ENCODE assay signal across 1 cellular context in the genomic region with DNA sequence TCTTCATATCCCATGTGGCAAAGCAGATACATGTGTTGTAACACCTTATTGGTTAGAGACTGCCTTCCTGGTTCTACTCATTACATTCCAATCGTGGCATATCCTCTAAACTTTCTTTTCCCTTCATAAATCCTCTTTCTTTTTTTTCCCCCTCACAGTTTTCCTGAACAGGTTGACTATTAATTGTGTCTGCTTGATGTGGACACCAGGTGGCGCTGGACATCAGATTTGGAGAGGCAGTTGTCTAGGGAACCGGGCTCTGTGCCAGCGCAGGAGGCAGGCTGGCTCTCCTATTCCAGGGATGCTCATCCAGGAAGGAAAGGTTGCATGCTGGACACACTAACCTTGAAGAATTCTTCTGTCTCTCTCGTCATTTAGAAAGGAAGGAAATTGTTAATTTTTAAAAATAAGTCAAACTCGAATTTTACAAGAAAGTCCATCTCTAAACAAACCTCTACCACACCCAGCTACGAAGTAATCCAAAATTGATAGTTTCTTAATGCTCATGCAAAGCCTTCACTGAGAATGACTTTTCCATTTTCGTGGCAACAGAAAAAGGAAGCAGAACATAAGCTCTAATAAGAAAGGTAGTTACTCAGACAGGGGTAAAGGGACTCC.
TF ChIP-seq lines count a peak whose summit lies in the region.

No MANE protein-coding gene starts in this region.

TF ChIP-seq in K562, 482 proteins besides CTCF, POLR2A, EP300 and RAD21 (continued from another document):
- TF ChIP-seq POLR2AphosphoS5 (IDR thresholded peaks at IDR 0.05; ENCODE audit: control insufficient read depth, insufficient read depth, low read depth, low read length) (peak; percentile 42; the same call in 1 of the 2 replicates), ZKSCAN1 (IDR thresholded peaks at IDR 0.05; ENCODE audit: low read depth, low read length) (no peak), KAT8 (IDR thresholded peaks at IDR 0.05; ENCODE audit: low read depth) (no peak), HSF4 (CRISPR knock-in tag; IDR thresholded peaks at IDR 0.05; ENCODE audit: borderline replicate concordance) (no peak), CREBBP (IDR thresholded peaks at IDR 0.05; ENCODE audit: low read depth, low read length) (peak; percentile 57), TEAD2 (tag; IDR thresholded peaks at IDR 0.05) (no peak), RFX1 (IDR thresholded peaks at IDR 0.05) (peak; percentile 96), ESRRB (CRISPR knock-in tag; IDR thresholded peaks at IDR 0.05; ENCODE audit: borderline replicate concordance) (no peak), JUND (IDR thresholded peaks at IDR 0.05; ENCODE audit: borderline replicate concordance, low read depth, low read length) (0 out of 2 replicates have a peak, but pooled peaks have one; percentile 3), JUND (tag; IDR thresholded peaks at IDR 0.05; ENCODE audit: borderline replicate concordance, low read depth, low read length) (no peak), RCOR1 (IDR thresholded peaks at IDR 0.05; ENCODE audit: borderline replicate concordance in 1 of 2, low read depth in 2 of 2, low read length in 2 of 2) (peak; percentile 54 to 97; a peak in 3 of 4 replicates), HDAC2 (IDR thresholded peaks at IDR 0.05) (peak; percentile 54; the same call in 1 of the 2 replicates), BMI1 (IDR thresholded peaks at IDR 0.05; ENCODE audit: low read length) (peak; percentile 84), SMC3 (conservative IDR thresholded peaks at IDR 0.05; ENCODE audit: insufficient read depth, low read depth, low read length) (peak; percentile 84), MXI1 (IDR thresholded peaks at IDR 0.05; ENCODE audit: low read depth, low read length) (peak; percentile 82), NFIC (IDR thresholded peaks at IDR 0.05) (peak; percentile 99), NFIX (CRISPR knock-in tag; IDR thresholded peaks at IDR 0.05; ENCODE audit: low read depth) (peak; percentile 61; the same call in 1 of the 2 replicates), ARNT (IDR thresholded peaks at IDR 0.05) (no peak), RBM39 (optimal IDR thresholded peaks at IDR 0.05; ENCODE audit: low read depth, low read length) (peak; percentile 60)
- TF ChIP-seq, protein P1, sequence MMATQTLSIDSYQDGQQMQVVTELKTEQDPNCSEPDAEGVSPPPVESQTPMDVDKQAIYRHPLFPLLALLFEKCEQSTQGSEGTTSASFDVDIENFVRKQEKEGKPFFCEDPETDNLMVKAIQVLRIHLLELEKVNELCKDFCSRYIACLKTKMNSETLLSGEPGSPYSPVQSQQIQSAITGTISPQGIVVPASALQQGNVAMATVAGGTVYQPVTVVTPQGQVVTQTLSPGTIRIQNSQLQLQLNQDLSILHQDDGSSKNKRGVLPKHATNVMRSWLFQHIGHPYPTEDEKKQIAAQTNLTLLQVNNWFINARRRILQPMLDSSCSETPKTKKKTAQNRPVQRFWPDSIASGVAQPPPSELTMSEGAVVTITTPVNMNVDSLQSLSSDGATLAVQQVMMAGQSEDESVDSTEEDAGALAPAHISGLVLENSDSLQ (IDR thresholded peaks at IDR 0.05) = peak; percentile 29; the same call in 1 of the 2 replicates
- TF ChIP-seq, protein P2, sequence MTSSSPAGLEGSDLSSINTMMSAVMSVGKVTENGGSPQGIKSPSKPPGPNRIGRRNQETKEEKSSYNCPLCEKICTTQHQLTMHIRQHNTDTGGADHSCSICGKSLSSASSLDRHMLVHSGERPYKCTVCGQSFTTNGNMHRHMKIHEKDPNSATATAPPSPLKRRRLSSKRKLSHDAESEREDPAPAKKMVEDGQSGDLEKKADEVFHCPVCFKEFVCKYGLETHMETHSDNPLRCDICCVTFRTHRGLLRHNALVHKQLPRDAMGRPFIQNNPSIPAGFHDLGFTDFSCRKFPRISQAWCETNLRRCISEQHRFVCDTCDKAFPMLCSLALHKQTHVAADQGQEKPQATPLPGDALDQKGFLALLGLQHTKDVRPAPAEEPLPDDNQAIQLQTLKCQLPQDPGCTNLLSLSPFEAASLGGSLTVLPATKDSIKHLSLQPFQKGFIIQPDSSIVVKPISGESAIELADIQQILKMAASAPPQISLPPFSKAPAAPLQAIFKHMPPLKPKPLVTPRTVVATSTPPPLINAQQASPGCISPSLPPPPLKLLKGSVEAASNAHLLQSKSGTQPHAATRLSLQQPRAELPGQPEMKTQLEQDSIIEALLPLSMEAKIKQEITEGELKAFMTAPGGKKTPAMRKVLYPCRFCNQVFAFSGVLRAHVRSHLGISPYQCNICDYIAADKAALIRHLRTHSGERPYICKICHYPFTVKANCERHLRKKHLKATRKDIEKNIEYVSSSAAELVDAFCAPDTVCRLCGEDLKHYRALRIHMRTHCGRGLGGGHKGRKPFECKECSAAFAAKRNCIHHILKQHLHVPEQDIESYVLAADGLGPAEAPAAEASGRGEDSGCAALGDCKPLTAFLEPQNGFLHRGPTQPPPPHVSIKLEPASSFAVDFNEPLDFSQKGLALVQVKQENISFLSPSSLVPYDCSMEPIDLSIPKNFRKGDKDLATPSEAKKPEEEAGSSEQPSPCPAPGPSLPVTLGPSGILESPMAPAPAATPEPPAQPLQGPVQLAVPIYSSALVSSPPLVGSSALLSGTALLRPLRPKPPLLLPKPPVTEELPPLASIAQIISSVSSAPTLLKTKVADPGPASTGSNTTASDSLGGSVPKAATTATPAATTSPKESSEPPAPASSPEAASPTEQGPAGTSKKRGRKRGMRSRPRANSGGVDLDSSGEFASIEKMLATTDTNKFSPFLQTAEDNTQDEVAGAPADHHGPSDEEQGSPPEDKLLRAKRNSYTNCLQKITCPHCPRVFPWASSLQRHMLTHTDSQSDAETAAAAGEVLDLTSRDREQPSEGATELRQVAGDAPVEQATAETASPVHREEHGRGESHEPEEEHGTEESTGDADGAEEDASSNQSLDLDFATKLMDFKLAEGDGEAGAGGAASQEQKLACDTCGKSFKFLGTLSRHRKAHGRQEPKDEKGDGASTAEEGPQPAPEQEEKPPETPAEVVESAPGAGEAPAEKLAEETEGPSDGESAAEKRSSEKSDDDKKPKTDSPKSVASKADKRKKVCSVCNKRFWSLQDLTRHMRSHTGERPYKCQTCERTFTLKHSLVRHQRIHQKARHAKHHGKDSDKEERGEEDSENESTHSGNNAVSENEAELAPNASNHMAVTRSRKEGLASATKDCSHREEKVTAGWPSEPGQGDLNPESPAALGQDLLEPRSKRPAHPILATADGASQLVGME (CRISPR knock-in tag; IDR thresholded peaks at IDR 0.05) = peak; percentile 99
TF ChIP-seq in K562: peak in this region for 20.
